ENCODE assay signal across 21 cellular contexts in genomic region chr1:14810631-14811325, GRCh38.
DNase-seq lines count a peak whose midpoint lies in the region; ATAC-seq and TF ChIP-seq lines count a peak whose summit lies in the region.
"Had no signal": no experiment of that assay in that cellular context is flagged by ENCODE, and none has a peak within 500 bp of the region (broad histone marks: within the 10 kb centered on the region; RNA-seq: fewer than 3 reads in every experiment).

No MANE protein-coding gene starts in this region.

- peak overlapping the region in 2 of 11 experiments; percentile 4 to 18; a peak in 1 of 22 replicates for H3K27ac ChIP-seq in BLaER1 treated with 17β-estradiol and CSF1 and Interleukin-3, amounts not matched to agents 10 nM and 100 nM
- H3K27ac ChIP-seq in Peyer's patch = peak overlapping the region in 1 of 4 donors; percentile 46
- H3K27ac ChIP-seq: gastrocnemius medialis, parathyroid adenoma had no signal

- no peaks in the 10 kb centered on the region for H3K27me3 ChIP-seq in BLaER1 treated with 17β-estradiol and CSF1 and Interleukin-3, amounts not matched to agents 10 nM and 100 nM
- no peaks in the 10 kb centered on the region for H3K27me3 ChIP-seq in Peyer's patch
- H3K27me3 ChIP-seq: gastrocnemius medialis had no signal

- peaks cover 9% of the 10 kb centered on the region for H3K9me3 Mint-ChIP-seq in stimulated activated effector memory CD8-positive, alpha-beta T cell treated with anti-CD3 and anti-CD28 coated beads, Interleukin-12 subunit alpha, Interleukin-12 subunit beta, amount 100 ng/mL, for 72 hours

- TF ChIP-seq POLR2A in Peyer's patch (IDR thresholded peaks at IDR 0.05) = no peak

- H3K9me3 ChIP-seq in BLaER1 treated with 17β-estradiol and CSF1 and Interleukin-3, amounts not matched to agents 10 nM and 100 nM (replicated peaks in 1 of 11) = peaks cover 31 to 34% (median 33%) of the 10 kb centered on the region in 11 experiments
- H3K9me3 ChIP-seq in Peyer's patch = peaks cover 0 to 11% (median 5%) of the 10 kb centered on the region in 4 donors

- H3K4me1 Mint-ChIP-seq in stimulated activated effector memory CD8-positive, alpha-beta T cell treated with anti-CD3 and anti-CD28 coated beads, Interleukin-12 subunit alpha, Interleukin-12 subunit beta, amount 100 ng/mL, for 72 hours = no peaks in the 10 kb centered on the region
- H3K4me1 Mint-ChIP-seq: naive B cell had no signal

- DNase-seq in NOMO-1 (lab: John Stamatoyannopoulos, UW; ENCODE audit: unreplicated experiment in 2 of 2) (peak; percentile 41 to 61), fibroblast of villous mesenchyme (ENCODE audit: low read depth) (peak; percentile 68), Peyer's patch (no peak), NCI-H1092 (lab: John Stamatoyannopoulos, UW) (no peak)
- DNase-seq in stimulated activated effector memory CD8-positive, alpha-beta T cell treated with anti-CD3 and anti-CD28 coated beads, Interleukin-12 subunit alpha, Interleukin-12 subunit beta, amount 100 ng/mL, for 72 hours (ENCODE audit: low spot score in 2 of 2) = no peak
- DNase-seq: activated T-cell treated with anti-CD3 and anti-CD28 coated beads, Interleukin-2, amount 50 U/mL, for 72 hours; COR-L47; gastrocnemius medialis; GOT3; naive B cell; NCI-H1436; NCI-H2171 treated with DMSO at 0.1 percent for 48 hours; stimulated activated CD4-positive, alpha-beta T cell treated with anti-CD3 and anti-CD28 coated beads, Interleukin-2, amount 100 ng/mL, for 48 hours; T1000 had no signal

- peak overlapping the region; percentile 29 for H3K27ac Mint-ChIP-seq in stimulated activated effector memory CD8-positive, alpha-beta T cell treated with anti-CD3 and anti-CD28 coated beads, Interleukin-12 subunit alpha, Interleukin-12 subunit beta, amount 100 ng/mL, for 72 hours
- H3K27ac Mint-ChIP-seq: activated naive CD8-positive, alpha-beta T cell; activated T-cell treated with anti-CD3 and anti-CD28 coated beads, Interleukin-2, amount 50 U/mL, for 72 hours had no signal

- TF ChIP-seq CTCF in fibroblast of villous mesenchyme (IDR thresholded peaks at IDR 0.05; ENCODE audit: insufficient read depth, low read depth, low read length) (no peak), Peyer's patch (IDR thresholded peaks at IDR 0.05) (no peak)

- ATAC-seq in stimulated activated effector memory CD8-positive, alpha-beta T cell treated with anti-CD3 and anti-CD28 coated beads, Interleukin-12 subunit alpha, Interleukin-12 subunit beta, amount 100 ng/mL, for 72 hours = no peak
- ATAC-seq in HG02973 (IDR thresholded peaks at IDR 0.05; ENCODE audit: unreplicated experiment) = no peak
- ATAC-seq in GM19035 (IDR thresholded peaks at IDR 0.05; ENCODE audit: unreplicated experiment) = no peak
- ATAC-seq: activated CD4-positive, CD25-positive, alpha-beta regulatory T cell treated with anti-CD3 and anti-CD28 coated beads, Interleukin-2, amount 50 U/mL, for 24 hours; activated T-cell treated with anti-CD3 and anti-CD28 coated beads, Interleukin-2, amount 50 U/mL, for 72 hours; gastrocnemius medialis; Panc1 had no signal

- H3K36me3 ChIP-seq in BLaER1 treated with 17β-estradiol and CSF1 and Interleukin-3, amounts not matched to agents 10 nM and 100 nM = no peaks in the 10 kb centered on the region; a peak in 1 of 22 replicates
- H3K36me3 ChIP-seq in Peyer's patch = no peaks in the 10 kb centered on the region
- H3K36me3 ChIP-seq: gastrocnemius medialis had no signal

- no peaks in the 10 kb centered on the region for H4K20me1 ChIP-seq in BLaER1 treated with 17β-estradiol and CSF1 and Interleukin-3, amounts not matched to agents 10 nM and 100 nM

- H3K4me1 ChIP-seq in BLaER1 treated with 17β-estradiol and CSF1 and Interleukin-3, amounts not matched to agents 10 nM and 100 nM = peaks cover 0 to 12% (median 10%) of the 10 kb centered on the region in 10 experiments; a peak in 16 of 20 replicates
- no peaks in the 10 kb centered on the region for H3K4me1 ChIP-seq in Peyer's patch
- H3K4me1 ChIP-seq: gastrocnemius medialis, parathyroid adenoma had no signal

- H3K4me3 Mint-ChIP-seq in stimulated activated effector memory CD8-positive, alpha-beta T cell treated with anti-CD3 and anti-CD28 coated beads, Interleukin-12 subunit alpha, Interleukin-12 subunit beta, amount 100 ng/mL, for 72 hours = no peak overlapping the region
- H3K4me3 Mint-ChIP-seq: activated naive CD8-positive, alpha-beta T cell; activated T-cell treated with anti-CD3 and anti-CD28 coated beads, Interleukin-2, amount 50 U/mL, for 72 hours; naive B cell had no signal

- H3K9ac ChIP-seq in BLaER1 treated with 17β-estradiol and CSF1 and Interleukin-3, amounts not matched to agents 10 nM and 100 nM = no peak overlapping the region
- H3K9ac ChIP-seq: parathyroid adenoma had no signal

- no peak overlapping the region for H3K4me3 ChIP-seq in BLaER1 treated with 17β-estradiol and CSF1 and Interleukin-3, amounts not matched to agents 10 nM and 100 nM
- H3K4me3 ChIP-seq in fibroblast of villous mesenchyme (ENCODE audit: low read depth, low read length) (no peak overlapping the region), Peyer's patch (no peak overlapping the region)
- H3K4me3 ChIP-seq: gastrocnemius medialis had no signal

- H3K36me3 Mint-ChIP-seq in stimulated activated effector memory CD8-positive, alpha-beta T cell treated with anti-CD3 and anti-CD28 coated beads, Interleukin-12 subunit alpha, Interleukin-12 subunit beta, amount 100 ng/mL, for 72 hours = no peaks in the 10 kb centered on the region
- H3K36me3 Mint-ChIP-seq: activated naive CD8-positive, alpha-beta T cell had no signal

- H3K4me2 ChIP-seq in BLaER1 treated with 17β-estradiol and CSF1 and Interleukin-3, amounts not matched to agents 10 nM and 100 nM = peak overlapping the region in 9 of 11 experiments; percentile 52 to 79 (median 65); a peak in 17 of 22 replicates

Comparison
In these comparisons a context has a peak if more than half of its experiments do, and no peak if none do; other contexts are left out.
1. DNase-seq: peak in NOMO-1 (2 of 2) and fibroblast of villous mesenchyme (single experiment); none in stimulated activated effector memory CD8-positive, alpha-beta T cell treated with anti-CD3 and anti-CD28 coated beads, Interleukin-12 subunit alpha, Interleukin-12 subunit beta, amount 100 ng/mL, for 72 hours (0 of 2), Peyer's patch (0 of 3) and NCI-H1092 (single experiment).